In genomic region chr3:172511783-172512357, GRCh38 we compare ENCODE assay signal across 8 cellular contexts. TPM values are rescaled to one million over a fixed set of nuclear protein-coding genes. Genes with fewer than 3 reads are reported as not detected.
A peak's percentile ranks its signal among the peaks of the same experiment; 100 is the strongest.
DNase-seq lines count a peak whose midpoint lies in the region; ATAC-seq and TF ChIP-seq lines count a peak whose summit lies in the region.

No MANE protein-coding gene starts in this region.

- H3K36me3 Mint-ChIP-seq in nephron progenitor cell (ENCODE audit: low read depth) = no peaks in the 10 kb centered on the region

- peaks cover 0 to 32% (median 10%) of the 10 kb centered on the region in 4 donors for H3K4me1 ChIP-seq in right lobe of liver

- H3K9me3 ChIP-seq in right lobe of liver = no peaks in the 10 kb centered on the region

- no peaks in the 10 kb centered on the region for H3K27me3 ChIP-seq in right lobe of liver

- H3K36me3 ChIP-seq in right lobe of liver = peaks cover 0 to 76% (median 26%) of the 10 kb centered on the region in 4 donors

- peaks cover 18% of the 10 kb centered on the region for H3K27me3 Mint-ChIP-seq in nephron progenitor cell (ENCODE audit: low read depth, poor library complexity)

- no peak overlapping the region for H3K27ac Mint-ChIP-seq in nephron progenitor cell

- TF ChIP-seq POLR2A in GM18505 (IDR thresholded peaks at IDR 0.05; ENCODE audit: borderline replicate concordance, extremely low read depth, insufficient read depth, insufficient read length) (no peak), right lobe of liver (IDR thresholded peaks at IDR 0.05) (no peak)

- DNase-seq in right lobe of liver = no peak
- no peak for DNase-seq in coronary artery (ENCODE audit: low spot score)
- no peak for DNase-seq in nephron progenitor cell
- DNase-seq in NCI-H2196 treated with DMSO at 0.1 percent for 48 hours (lab: John Stamatoyannopoulos, UW; ENCODE audit: unreplicated experiment) = no peak
- no peak for DNase-seq in NCI-H1105 treated with DMSO at 0.1 percent for 48 hours (lab: John Stamatoyannopoulos, UW)

- H3K27ac ChIP-seq in right lobe of liver (peak overlapping the region in 2 of 3 donors; percentile 38 to 49), coronary artery (peak overlapping the region in 1 of 2 donors; percentile 5)

- H3K9me3 Mint-ChIP-seq in nephron progenitor cell = no peaks in the 10 kb centered on the region

- intact Hi-C loops in right lobe of liver (cut with DNase I) = no loop called here

- H3K4me3 ChIP-seq in right lobe of liver (no peak overlapping the region), coronary artery (no peak overlapping the region)

- 65% methylated on average over 2 of the region's 3 CpGs for WGBS in right lobe of liver (ENCODE audit: insufficient coverage, low coverage, low lambda C conversion rate, missing lambda C conversion rate)

- no peak overlapping the region for H3K4me3 Mint-ChIP-seq in nephron progenitor cell

- ATAC-seq in GM18505 (IDR thresholded peaks at IDR 0.05; ENCODE audit: unreplicated experiment) = peak; percentile 45
- peak; percentile 50 for ATAC-seq in GM21423 (IDR thresholded peaks at IDR 0.05; ENCODE audit: unreplicated experiment)
- ATAC-seq in HG03521 (IDR thresholded peaks at IDR 0.05; ENCODE audit: unreplicated experiment) = peak; percentile 36
- no peak for ATAC-seq in right lobe of liver

- peaks cover 9% of the 10 kb centered on the region for H3K4me1 Mint-ChIP-seq in nephron progenitor cell

- TF ChIP-seq CTCF in right lobe of liver (IDR thresholded peaks at IDR 0.05) = no peak
- no peak for TF ChIP-seq CTCF in coronary artery (IDR thresholded peaks at IDR 0.05)
- no peak for TF ChIP-seq CTCF in nephron progenitor cell (IDR thresholded peaks at IDR 0.05)

RNA-seq across cellular contexts. Expression of gene TNFSF10, which starts 11.4 kb away (rescaled TPM):
- 10 to 100 TPM; 12.9 to 57.6 (median 40.0) TPM for total RNA-seq in right lobe of liver

Comparison
In these comparisons a context has a peak if more than half of its experiments do, and no peak if none do; other contexts are left out.
1. ATAC-seq: peak in GM18505 (single experiment), GM21423 (single experiment) and HG03521 (single experiment); none in right lobe of liver (0 of 4).